13 cellular contexts compared by ENCODE assay signal in the genomic region with DNA sequence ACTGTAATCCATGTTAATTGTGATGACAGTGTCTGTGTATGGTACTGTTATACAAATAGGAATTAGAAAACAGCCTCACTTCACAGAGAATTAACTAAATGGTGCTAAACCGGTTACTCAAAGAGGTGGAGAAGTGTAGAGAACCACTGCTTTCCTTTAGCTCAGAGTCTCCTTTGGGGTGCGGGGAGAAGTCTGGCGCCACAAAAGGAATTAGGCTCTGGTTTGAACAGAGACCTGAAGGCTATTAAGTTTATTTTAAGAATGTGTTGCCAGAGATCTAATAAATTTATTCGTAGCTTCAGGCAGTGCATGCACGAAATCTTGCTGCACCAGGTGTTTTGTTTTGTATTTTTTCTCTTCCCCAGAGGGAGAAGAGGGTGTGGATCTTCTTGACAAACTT.
"Had no signal": no experiment of that assay in that cellular context is flagged by ENCODE, and none has a peak within 500 bp of the region (broad histone marks: within the 10 kb centered on the region; RNA-seq: fewer than 3 reads in every experiment).

No MANE protein-coding gene starts in this region.

- H3K4me3 Mint-ChIP-seq: activated T-helper 17 cell treated with anti-CD3 and anti-CD28 coated beads, Interleukin-2, amount 50 U/mL, for 72 hours; dendritic cell treated with granulocyte-macrophage colony-stimulating factor and Interleukin-4, amounts not matched to agents 40 ng/mL and 50 ng/mL, for 4 days; stimulated activated naive B cell treated with anti-CD40 and anti-IgM and Interleukin-4, amounts not matched to agents 10 μg/mL and 1 μg/mL and 100 μg/mL, for 72 hours had no signal

- H3K9me3 Mint-ChIP-seq: activated T-helper 17 cell treated with anti-CD3 and anti-CD28 coated beads, Interleukin-2, amount 50 U/mL, for 72 hours; dendritic cell treated with granulocyte-macrophage colony-stimulating factor and Interleukin-4, amounts not matched to agents 40 ng/mL and 50 ng/mL, for 4 days; stimulated activated naive B cell treated with anti-CD40 and anti-IgM and Interleukin-4, amounts not matched to agents 10 μg/mL and 1 μg/mL and 100 μg/mL, for 72 hours had no signal

- H3K27ac Mint-ChIP-seq: activated T-helper 17 cell treated with anti-CD3 and anti-CD28 coated beads, Interleukin-2, amount 50 U/mL, for 72 hours; dendritic cell treated with granulocyte-macrophage colony-stimulating factor and Interleukin-4, amounts not matched to agents 40 ng/mL and 50 ng/mL, for 4 days; stimulated activated naive B cell treated with anti-CD40 and anti-IgM and Interleukin-4, amounts not matched to agents 10 μg/mL and 1 μg/mL and 100 μg/mL, for 72 hours had no signal

- H3K27me3 Mint-ChIP-seq: dendritic cell treated with granulocyte-macrophage colony-stimulating factor and Interleukin-4, amounts not matched to agents 40 ng/mL and 50 ng/mL, for 4 days had no signal

- DNase-seq: activated CD4-positive, alpha-beta T cell treated with anti-CD3 and anti-CD28 coated beads, Interleukin-2, amount 50 U/mL, for 1 hour; activated naive CD4-positive, alpha-beta T cell treated with Interleukin-2 at 50 U/mL for 16 hours; activated T-cell treated with anti-CD3 and anti-CD28 coated beads for 4 hours; aorta; effector memory CD4-positive, alpha-beta T cell; foreskin melanocyte; posterior cingulate gyrus; stimulated activated CD4-positive, alpha-beta T cell treated with anti-CD3 and anti-CD28 coated beads, Interleukin-4, amount 100 ng/mL, for 1 hour; stimulated activated naive B cell treated with anti-CD40 and anti-IgM and Interleukin-4, amounts not matched to agents 10 μg/mL and 1 μg/mL and 100 μg/mL, for 72 hours; tibial artery had no signal

- H3K36me3 Mint-ChIP-seq: stimulated activated naive B cell treated with anti-CD40 and anti-IgM and Interleukin-4, amounts not matched to agents 10 μg/mL and 1 μg/mL and 100 μg/mL, for 72 hours had no signal

- ATAC-seq: activated CD4-positive, CD25-positive, alpha-beta regulatory T cell treated with anti-CD3 and anti-CD28 coated beads, Interleukin-2, amount 50 U/mL, for 24 hours; activated T-helper 17 cell treated with anti-CD3 and anti-CD28 coated beads, Interleukin-2, amount 50 U/mL, for 72 hours; stimulated activated naive B cell treated with anti-CD40 and anti-IgM and Interleukin-4, amounts not matched to agents 10 μg/mL and 1 μg/mL and 100 μg/mL, for 72 hours had no signal

- H3K4me1 Mint-ChIP-seq: activated T-helper 17 cell treated with anti-CD3 and anti-CD28 coated beads, Interleukin-2, amount 50 U/mL, for 72 hours; stimulated activated naive B cell treated with anti-CD40 and anti-IgM and Interleukin-4, amounts not matched to agents 10 μg/mL and 1 μg/mL and 100 μg/mL, for 72 hours had no signal
